Comparison of ENCODE assay signal across 1 cellular context in genomic region chr6:150560004-150560883, GRCh38.
A peak's percentile ranks its signal among the peaks of the same experiment; 100 is the strongest.
TF ChIP-seq lines count a peak whose summit lies in the region.

No MANE protein-coding gene starts in this region.

TF ChIP-seq in K562, 482 proteins besides CTCF, POLR2A, EP300 and RAD21 (continued from another document and continues in another):
- TF ChIP-seq STAT5A (IDR thresholded peaks at IDR 0.05; ENCODE audit: borderline replicate concordance, low read length) (peak; percentile 94), SMAD1 (IDR thresholded peaks at IDR 0.05; ENCODE audit: low read depth, low read length, partially characterized antibody) (no peak), DDX20 (tag; IDR thresholded peaks at IDR 0.05; ENCODE audit: low read depth) (no peak), U2AF1 (optimal IDR thresholded peaks at IDR 0.05; ENCODE audit: low read depth, low read length) (no peak), POLR2H (tag; IDR thresholded peaks at IDR 0.05; ENCODE audit: low read depth) (no peak), ZEB2 (IDR thresholded peaks at IDR 0.05) (peak; percentile 59; the same call in 1 of the 2 replicates), RCOR1 (IDR thresholded peaks at IDR 0.05; ENCODE audit: borderline replicate concordance in 1 of 2, low read depth in 2 of 2, low read length in 2 of 2) (peak in 1 of 2 experiments; percentile 62; a peak in 1 of 4 replicates), TCF7 (IDR thresholded peaks at IDR 0.05; ENCODE audit: borderline replicate concordance) (peak; percentile 37; the same call in 1 of the 2 replicates), ZNF589 (CRISPR knock-in tag; IDR thresholded peaks at IDR 0.05; ENCODE audit: low read depth) (peak; percentile 76; the same call in 1 of the 2 replicates), CBFB (CRISPR knock-in tag; IDR thresholded peaks at IDR 0.05) (0 out of 2 replicates have a peak, but pooled peaks have one; percentile 67), ZC3H11A (IDR thresholded peaks at IDR 0.05; ENCODE audit: low read depth, low read length) (no peak), SMARCB1 (IDR thresholded peaks at IDR 0.05; ENCODE audit: insufficient read length, low read depth) (no peak), LARP7 (IDR thresholded peaks at IDR 0.05) (no peak), DMBX1 (CRISPR knock-in tag; IDR thresholded peaks at IDR 0.05; ENCODE audit: borderline replicate concordance) (peak; percentile 77; the same call in 1 of the 2 replicates), CREM (IDR thresholded peaks at IDR 0.05; ENCODE audit: low read depth) (peak; percentile 66), ZFP36 (IDR thresholded peaks at IDR 0.05; ENCODE audit: low read depth, low read length, partially characterized antibody) (no peak), ATF3 (IDR thresholded peaks at IDR 0.05) (peak; percentile 79), ATF3 (CRISPR knock-in tag; conservative IDR thresholded peaks at IDR 0.05) (peak; percentile 79; the same call in 1 of the 2 replicates), POLR2B (IDR thresholded peaks at IDR 0.05; ENCODE audit: low read depth, partially characterized antibody) (no peak), ZNF584 (CRISPR knock-in tag; IDR thresholded peaks at IDR 0.05; ENCODE audit: low read depth) (peak; percentile 58; the same call in 1 of the 2 replicates), HDAC2 (IDR thresholded peaks at IDR 0.05) (0 out of 2 replicates have a peak, but pooled peaks have one; percentile 45), CAMTA2 (CRISPR knock-in tag; conservative IDR thresholded peaks at IDR 0.05) (no peak), NFIX (CRISPR knock-in tag; IDR thresholded peaks at IDR 0.05; ENCODE audit: low read depth) (no peak), KHSRP (IDR thresholded peaks at IDR 0.05) (peak; percentile 52; the same call in 1 of the 2 replicates), AFF4 (CRISPR knock-in tag; IDR thresholded peaks at IDR 0.05) (no peak), FOS (IDR thresholded peaks at IDR 0.05; ENCODE audit: extremely low read depth, insufficient read length) (peak; percentile 23), ZMIZ1 (IDR thresholded peaks at IDR 0.05; ENCODE audit: low read depth in 2 of 2, low read length in 2 of 2) (peak in 1 of 2 experiments; percentile 89; a peak in 2 of 4 replicates), SMARCA4 (IDR thresholded peaks at IDR 0.05) (peak; percentile 92), ETV1 (tag; conservative IDR thresholded peaks at IDR 0.05; ENCODE audit: low read depth) (peak; percentile 63), SMARCC2 (IDR thresholded peaks at IDR 0.05; ENCODE audit: low read depth) (peak; percentile 79), PCBP2 (IDR thresholded peaks at IDR 0.05; ENCODE audit: low read depth, low read length, poor library complexity, severe bottlenecking) (no peak), SREBF1 (IDR thresholded peaks at IDR 0.05; ENCODE audit: borderline replicate concordance, low read depth, low read length) (no peak), MED1 (CRISPR knock-in tag; IDR thresholded peaks at IDR 0.05; ENCODE audit: borderline replicate concordance) (no peak), FOXM1 (IDR thresholded peaks at IDR 0.05; ENCODE audit: low read depth) (peak; percentile 81), FOXM1 (CRISPR knock-in tag; IDR thresholded peaks at IDR 0.05; ENCODE audit: low read depth) (no peak), NCOA2 (IDR thresholded peaks at IDR 0.05; ENCODE audit: partially characterized antibody in 2 of 2) (peak in 1 of 2 experiments; percentile 57), POLR2AphosphoS5 (IDR thresholded peaks at IDR 0.05; ENCODE audit: control insufficient read depth, insufficient read depth, low read depth, low read length) (peak; percentile 93), GATAD2B (IDR thresholded peaks at IDR 0.05; ENCODE audit: borderline replicate concordance) (no peak), MAFF (IDR thresholded peaks at IDR 0.05; ENCODE audit: low read length) (no peak), ZNF586 (CRISPR knock-in tag; conservative IDR thresholded peaks at IDR 0.05) (no peak), EP400 (IDR thresholded peaks at IDR 0.05) (peak; percentile 47; the same call in 1 of the 2 replicates), ZNF695 (CRISPR knock-in tag; IDR thresholded peaks at IDR 0.05) (no peak), TFAP4 (CRISPR knock-in tag; IDR thresholded peaks at IDR 0.05; ENCODE audit: borderline replicate concordance) (peak; percentile 71; the same call in 1 of the 2 replicates), NCOR1 (IDR thresholded peaks at IDR 0.05) (peak; percentile 92), GATA2 (CRISPR knock-in tag; IDR thresholded peaks at IDR 0.05) (peak; percentile 40; the same call in 1 of the 2 replicates), HMBOX1 (IDR thresholded peaks at IDR 0.05) (peak; percentile 61), DPF2 (IDR thresholded peaks at IDR 0.05) (peak; percentile 95), EHMT2 (IDR thresholded peaks at IDR 0.05) (peak; percentile 35; the same call in 1 of the 2 replicates), SOX6 (IDR thresholded peaks at IDR 0.05) (peak; percentile 80), MAFG (tag; conservative IDR thresholded peaks at IDR 0.05) (peak; percentile 77), NFE2 (IDR thresholded peaks at IDR 0.05; ENCODE audit: low read depth) (peak; percentile 86), CHD2 (IDR thresholded peaks at IDR 0.05; ENCODE audit: low read depth, low read length) (no peak), ZFP91 (CRISPR knock-in tag; IDR thresholded peaks at IDR 0.05) (no peak), ZNF655 (CRISPR knock-in tag; IDR thresholded peaks at IDR 0.05) (no peak), LEF1 (IDR thresholded peaks at IDR 0.05) (peak; percentile 46; the same call in 1 of the 2 replicates), ZNF408 (CRISPR knock-in tag; IDR thresholded peaks at IDR 0.05; ENCODE audit: low read depth) (no peak), CREB1 (IDR thresholded peaks at IDR 0.05) (peak; percentile 53), CREB1 (CRISPR knock-in tag; IDR thresholded peaks at IDR 0.05) (no peak), GABPB1 (CRISPR knock-in tag; IDR thresholded peaks at IDR 0.05) (no peak), C11orf30 (IDR thresholded peaks at IDR 0.05; ENCODE audit: low read depth) (peak; percentile 42), VEZF1 (CRISPR knock-in tag; IDR thresholded peaks at IDR 0.05) (0 out of 2 replicates have a peak, but pooled peaks have one; percentile 15), ZNF175 (CRISPR knock-in tag; IDR thresholded peaks at IDR 0.05; ENCODE audit: low read depth) (peak; percentile 79), PML (IDR thresholded peaks at IDR 0.05; ENCODE audit: low read length) (peak; percentile 97)
